Comparison of ENCODE assay signal across 8 cellular contexts in the genomic region with DNA sequence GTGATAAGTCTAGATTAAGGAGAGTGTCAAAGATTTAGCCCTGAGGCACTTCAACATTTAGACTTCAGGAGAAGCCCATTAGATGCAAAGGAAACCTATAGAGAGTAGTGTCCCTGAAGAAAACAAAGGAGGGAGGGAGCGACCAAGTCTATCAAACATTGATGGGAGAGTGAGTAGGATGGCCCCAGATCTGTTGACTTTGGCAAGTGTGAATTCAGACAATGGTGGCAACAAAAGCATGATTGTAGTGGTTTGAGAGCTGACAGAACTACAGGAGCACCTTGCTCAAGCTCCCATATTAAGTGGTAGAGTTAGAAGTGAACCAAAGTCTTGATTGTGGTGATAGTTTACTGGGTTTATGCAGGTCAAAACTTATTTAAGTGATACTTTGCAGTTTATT. TPM values are rescaled to one million over a fixed set of nuclear protein-coding genes. Genes with fewer than 3 reads are reported as not detected.
DNase-seq lines count a peak whose midpoint lies in the region; ATAC-seq and TF ChIP-seq lines count a peak whose summit lies in the region.

No MANE protein-coding gene starts in this region.

- peaks cover 0 to 41% (median 17%) of the 10 kb centered on the region in 4 donors for H3K4me1 ChIP-seq in right lobe of liver
- H3K4me1 ChIP-seq in transverse colon = peaks cover 20 to 36% (median 30%) of the 10 kb centered on the region in 4 donors

- H3K36me3 ChIP-seq in right lobe of liver (no peaks in the 10 kb centered on the region), transverse colon (no peaks in the 10 kb centered on the region)

- H3K4me3 ChIP-seq in right lobe of liver (peak overlapping the region in 2 of 3 donors; percentile 77 to 94), transverse colon (peak overlapping the region in 3 of 4 donors; percentile 51 to 79 (median 51))

- ATAC-seq in activated T-cell treated with anti-CD3 and anti-CD28 coated beads, Interleukin-2, amount 50 U/mL, for 72 hours (replicated peaks in 1 of 2) = no peak
- ATAC-seq in activated naive CD8-positive, alpha-beta T cell treated with anti-CD3 and anti-CD28 coated beads, Interleukin-2, amount 50 U/mL, for 24 hours = no peak
- ATAC-seq in right lobe of liver (no peak), HG02798 (IDR thresholded peaks at IDR 0.05; ENCODE audit: poor library complexity, unreplicated experiment) (no peak), GM18867 (IDR thresholded peaks at IDR 0.05; ENCODE audit: unreplicated experiment) (no peak)

- in situ Hi-C loops in transverse colon (cut with MboI; ENCODE audit: low pct_ligation_motif_present in 1 of 4, low pct_unique_long_range_greater_than_20kb in 1 of 4, low sequenced_read_pairs in 3 of 4) = no loop called here

- WGBS in right lobe of liver (ENCODE audit: insufficient coverage, low coverage, low lambda C conversion rate, missing lambda C conversion rate) = 50% methylated on average over 1 of the region's 1 CpG
- 47 to 60% methylated on average over 1 of the region's 1 CpG for WGBS in transverse colon (ENCODE audit: low coverage in 1 of 2), 2 donors

- intact Hi-C loops in right lobe of liver (cut with DNase I) = no loop called here
- intact Hi-C loops in transverse colon (cut with DNase I; ENCODE audit: low total_unique reads) = no loop called here

- peak overlapping the region in 2 of 3 donors; percentile 89 to 92 for H3K27ac ChIP-seq in right lobe of liver
- peak overlapping the region; percentile 82 to 96 (median 91) for H3K27ac ChIP-seq in transverse colon

- no peaks in the 10 kb centered on the region for H3K27me3 ChIP-seq in right lobe of liver
- H3K27me3 ChIP-seq in transverse colon = no peaks in the 10 kb centered on the region

- H3K27me3 Mint-ChIP-seq in activated T-cell treated with anti-CD3 and anti-CD28 coated beads, Interleukin-2, amount 50 U/mL, for 72 hours (ENCODE audit: low read depth) = no peaks in the 10 kb centered on the region
- no peaks in the 10 kb centered on the region for H3K27me3 Mint-ChIP-seq in activated naive CD8-positive, alpha-beta T cell treated with anti-CD3 and anti-CD28 coated beads, Interleukin-2, amount 50 U/mL, for 24 hours

- H3K36me3 Mint-ChIP-seq in activated T-cell treated with anti-CD3 and anti-CD28 coated beads, Interleukin-2, amount 50 U/mL, for 72 hours (ENCODE audit: insufficient read depth in 2 of 2) = peaks cover 3 to 12% of the 10 kb centered on the region in 2 donors
- peaks cover 27% of the 10 kb centered on the region for H3K36me3 Mint-ChIP-seq in activated naive CD8-positive, alpha-beta T cell treated with anti-CD3 and anti-CD28 coated beads, Interleukin-2, amount 50 U/mL, for 24 hours (ENCODE audit: low read depth)

- H3K27ac Mint-ChIP-seq in activated T-cell treated with anti-CD3 and anti-CD28 coated beads, Interleukin-2, amount 50 U/mL, for 72 hours = peak overlapping the region; percentile 11
- peak overlapping the region; percentile 98 for H3K27ac Mint-ChIP-seq in activated naive CD8-positive, alpha-beta T cell treated with anti-CD3 and anti-CD28 coated beads, Interleukin-2, amount 50 U/mL, for 24 hours

- H3K4me1 Mint-ChIP-seq in activated T-cell treated with anti-CD3 and anti-CD28 coated beads, Interleukin-2, amount 50 U/mL, for 72 hours (ENCODE audit: low read depth) = peaks cover 72% of the 10 kb centered on the region
- H3K4me1 Mint-ChIP-seq in activated naive CD8-positive, alpha-beta T cell treated with anti-CD3 and anti-CD28 coated beads, Interleukin-2, amount 50 U/mL, for 24 hours = peaks cover 70% of the 10 kb centered on the region

- H3K9me3 ChIP-seq in right lobe of liver (no peaks in the 10 kb centered on the region), transverse colon (no peaks in the 10 kb centered on the region)

- no peak for TF ChIP-seq EP300 in transverse colon (IDR thresholded peaks at IDR 0.05; ENCODE audit: low read depth)

- H3K9me3 Mint-ChIP-seq in activated T-cell treated with anti-CD3 and anti-CD28 coated beads, Interleukin-2, amount 50 U/mL, for 72 hours = no peaks in the 10 kb centered on the region
- H3K9me3 Mint-ChIP-seq in activated naive CD8-positive, alpha-beta T cell treated with anti-CD3 and anti-CD28 coated beads, Interleukin-2, amount 50 U/mL, for 24 hours = no peaks in the 10 kb centered on the region

- TF ChIP-seq CTCF in right lobe of liver (IDR thresholded peaks at IDR 0.05) (no peak), transverse colon (IDR thresholded peaks at IDR 0.05) (no peak)

- peak overlapping the region; percentile 91 to 98 for H3K4me3 Mint-ChIP-seq in activated T-cell treated with anti-CD3 and anti-CD28 coated beads, Interleukin-2, amount 50 U/mL, for 72 hours
- H3K4me3 Mint-ChIP-seq in activated naive CD8-positive, alpha-beta T cell treated with anti-CD3 and anti-CD28 coated beads, Interleukin-2, amount 50 U/mL, for 24 hours = peak overlapping the region; percentile 91

- no peak for DNase-seq in activated T-cell treated with anti-CD3 and anti-CD28 coated beads, Interleukin-2, amount 50 U/mL, for 72 hours
- DNase-seq in activated T-cell treated with anti-CD3 and anti-CD28 coated beads, Interleukin-2, amount 50 U/mL, for 1 hour = no peak
- DNase-seq in activated naive CD8-positive, alpha-beta T cell treated with anti-CD3 and anti-CD28 coated beads, Interleukin-2, amount 50 U/mL, for 24 hours = no peak
- DNase-seq in right lobe of liver = no peak
- no peak for DNase-seq in transverse colon
- DNase-seq in NCI-H524 treated with DMSO at 0.1 percent for 48 hours (lab: John Stamatoyannopoulos, UW) = no peak

- TF ChIP-seq POLR2A in right lobe of liver (IDR thresholded peaks at IDR 0.05) = no peak
- TF ChIP-seq POLR2A in transverse colon (IDR thresholded peaks at IDR 0.05) = no peak

RNA-seq across cellular contexts. Expression of a gene that starts 1.0 kb away (rescaled TPM):
- total RNA-seq in activated T-cell treated with anti-CD3 and anti-CD28 coated beads, Interleukin-2, amount 50 U/mL, for 72 hours = 10 to 100 TPM; 64.6 to 68.1 TPM
- total RNA-seq in right lobe of liver (10 to 100 TPM; 23.3 to 35.2 (median 26.8) TPM), transverse colon (10 to 100 TPM; 33.0 to 52.0 (median 40.1) TPM)

RNA-seq across cellular contexts. Expression of a gene that starts 13.2 kb away (rescaled TPM):
- total RNA-seq in activated T-cell treated with anti-CD3 and anti-CD28 coated beads, Interleukin-2, amount 50 U/mL, for 72 hours = 10 to 100 TPM; 23.0 to 31.8 TPM
- total RNA-seq in right lobe of liver (1 to 10 TPM; 2.3 to 3.8 (median 2.6) TPM), transverse colon (10 to 100 TPM in 1 of 4 donors, 1 to 10 TPM in 3; 2.2 to 10.1 (median 5.0) TPM)

RNA-seq across cellular contexts. Expression of a gene that starts 14.0 kb away (rescaled TPM):
- 100 to 1,000 TPM; 114 to 121 TPM for total RNA-seq in activated T-cell treated with anti-CD3 and anti-CD28 coated beads, Interleukin-2, amount 50 U/mL, for 72 hours
- total RNA-seq in right lobe of liver = 10 to 100 TPM in 5 of 6 experiments, 1 to 10 TPM in 1; 5.1 to 25.6 (median 19.8) TPM
- 10 to 100 TPM; 13.5 to 34.1 (median 20.7) TPM for total RNA-seq in transverse colon

RNA-seq across cellular contexts. Expression of a gene that starts 46.8 kb away (rescaled TPM):
- total RNA-seq in activated T-cell treated with anti-CD3 and anti-CD28 coated beads, Interleukin-2, amount 50 U/mL, for 72 hours = 100 to 1,000 TPM; 138 to 154 TPM
- total RNA-seq in right lobe of liver (10 to 100 TPM; 19.0 to 45.1 (median 32.4) TPM), transverse colon (10 to 100 TPM; 35.5 to 62.5 (median 53.8) TPM)

RNA-seq across cellular contexts. Expression of a gene that starts 47.4 kb away (rescaled TPM):
- total RNA-seq in activated T-cell treated with anti-CD3 and anti-CD28 coated beads, Interleukin-2, amount 50 U/mL, for 72 hours = 100 to 1,000 TPM; 109 to 132 TPM
- total RNA-seq in right lobe of liver (10 to 100 TPM; 43.3 to 73.9 (median 56.2) TPM), transverse colon (10 to 100 TPM in 3 of 4 donors, 1 to 10 TPM in 1; 6.0 to 61.9 (median 39.4) TPM)
